ENCODE assay signal across 1 cellular context in the genomic region with DNA sequence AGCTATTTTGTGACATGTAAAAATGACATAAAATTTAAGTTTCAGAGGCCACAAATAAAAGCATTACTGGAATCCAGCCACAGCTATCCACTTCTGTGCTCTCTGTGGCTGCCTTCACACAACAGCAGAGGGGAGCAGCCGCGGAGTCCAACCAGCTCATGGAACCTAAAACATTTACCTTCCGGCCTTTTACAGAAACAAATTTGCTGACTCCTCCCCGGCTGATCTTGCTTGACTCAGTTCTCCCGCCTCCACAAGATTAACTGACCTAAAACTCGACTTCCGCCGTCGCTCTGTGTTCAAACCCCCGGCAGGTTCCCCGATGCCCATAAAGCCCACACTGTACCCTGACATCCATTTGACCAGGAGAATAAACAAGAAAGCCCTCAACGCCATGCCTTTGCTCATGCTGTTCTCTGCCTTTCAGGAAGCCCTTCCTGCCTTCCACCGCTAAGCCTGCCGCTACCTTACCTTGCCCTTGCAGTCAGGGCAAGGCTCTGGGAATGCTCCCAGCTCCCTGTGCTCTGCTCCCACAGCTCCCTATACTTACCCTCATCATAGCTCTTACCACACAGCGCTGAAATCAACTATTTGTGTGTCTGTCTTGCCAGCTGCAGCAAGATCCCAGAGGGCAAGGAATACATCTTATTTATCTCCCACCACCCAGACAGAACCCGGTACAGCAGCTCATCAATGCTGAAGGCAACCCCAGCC.
TF ChIP-seq lines count a peak whose summit lies in the region.

No MANE protein-coding gene starts in this region.

TF ChIP-seq in HepG2, 621 proteins besides CTCF, POLR2A, EP300 and RAD21:
- TF ChIP-seq, protein P1, sequence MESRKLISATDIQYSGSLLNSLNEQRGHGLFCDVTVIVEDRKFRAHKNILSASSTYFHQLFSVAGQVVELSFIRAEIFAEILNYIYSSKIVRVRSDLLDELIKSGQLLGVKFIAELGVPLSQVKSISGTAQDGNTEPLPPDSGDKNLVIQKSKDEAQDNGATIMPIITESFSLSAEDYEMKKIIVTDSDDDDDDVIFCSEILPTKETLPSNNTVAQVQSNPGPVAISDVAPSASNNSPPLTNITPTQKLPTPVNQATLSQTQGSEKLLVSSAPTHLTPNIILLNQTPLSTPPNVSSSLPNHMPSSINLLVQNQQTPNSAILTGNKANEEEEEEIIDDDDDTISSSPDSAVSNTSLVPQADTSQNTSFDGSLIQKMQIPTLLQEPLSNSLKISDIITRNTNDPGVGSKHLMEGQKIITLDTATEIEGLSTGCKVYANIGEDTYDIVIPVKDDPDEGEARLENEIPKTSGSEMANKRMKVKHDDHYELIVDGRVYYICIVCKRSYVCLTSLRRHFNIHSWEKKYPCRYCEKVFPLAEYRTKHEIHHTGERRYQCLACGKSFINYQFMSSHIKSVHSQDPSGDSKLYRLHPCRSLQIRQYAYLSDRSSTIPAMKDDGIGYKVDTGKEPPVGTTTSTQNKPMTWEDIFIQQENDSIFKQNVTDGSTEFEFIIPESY (CRISPR knock-in tag; IDR thresholded peaks at IDR 0.05), result peak; percentile 92
- TF ChIP-seq RAD51 (IDR thresholded peaks at IDR 0.05; ENCODE audit: borderline replicate concordance), result no peak
